8 cellular contexts compared by ENCODE assay signal in the genomic region with DNA sequence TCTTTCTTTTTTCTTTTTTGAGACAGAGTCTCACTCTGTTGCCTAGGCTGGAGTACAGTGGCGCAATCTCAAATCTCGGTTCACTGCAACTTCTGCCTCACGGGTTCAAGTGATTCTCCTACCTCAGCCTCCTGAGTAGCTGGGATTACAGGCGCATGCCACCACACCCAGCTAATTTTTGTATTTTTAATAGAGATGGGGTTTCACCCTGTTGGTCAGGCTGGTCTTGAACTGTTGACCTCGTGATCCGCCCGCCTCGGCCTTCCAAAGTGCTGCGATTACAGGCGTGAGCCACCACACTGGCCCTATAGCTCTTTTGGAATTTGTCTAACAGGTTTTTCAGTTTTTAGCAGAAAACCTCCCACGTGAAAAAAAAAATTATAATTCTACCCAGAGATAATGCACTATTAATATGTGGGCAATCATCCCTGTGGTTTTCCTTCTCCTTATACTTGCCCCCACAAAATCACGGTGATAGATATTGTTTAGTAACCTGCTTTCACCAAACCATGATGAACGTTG. TPM values are rescaled to one million over a fixed set of nuclear protein-coding genes. Genes with fewer than 3 reads are reported as not detected.
A peak's percentile ranks its signal among the peaks of the same experiment; 100 is the strongest.
DNase-seq lines count a peak whose midpoint lies in the region; ATAC-seq and TF ChIP-seq lines count a peak whose summit lies in the region.
"Not testable (repeated sequence)": the region's sequence is repeated elsewhere in the genome, so short reads cannot be mapped to it uniquely, and the experiment has no call there.

No MANE protein-coding gene starts in this region.

- H3K27me3 Mint-ChIP-seq in natural killer cell treated with Interleukin-12 subunit alpha and Interleukin-12 subunit beta and Interleukin-15 and Interleukin-18, amount 100 ng/mL, for 72 hours: not testable (repeated sequence)

- H3K9me3 ChIP-seq in RWPE2 (ENCODE audit: severe bottlenecking); breast epithelium; esophagus muscularis mucosa; left lung; skeletal muscle tissue (ENCODE audit: control insufficient read depth in 3 of 3, low read length in 3 of 3); upper lobe of right lung: not testable (repeated sequence)

- H3K36me3 ChIP-seq in RWPE2 (ENCODE audit: low read depth): peaks cover 61% of the 10 kb centered on the region
- H3K36me3 ChIP-seq in breast epithelium: not testable (repeated sequence)
- peaks cover 6 to 71% (median 43%) of the 10 kb centered on the region in 4 donors for H3K36me3 ChIP-seq in esophagus muscularis mucosa
- peaks cover 0 to 74% of the 10 kb centered on the region in 2 donors for H3K36me3 ChIP-seq in left lung
- H3K36me3 ChIP-seq in skeletal muscle tissue (ENCODE audit: control insufficient read depth in 3 of 3, insufficient read depth in 3 of 3, low read length in 3 of 3): peaks cover 7 to 23% (median 15%) of the 10 kb centered on the region in 3 donors
- peaks cover 51% of the 10 kb centered on the region for H3K36me3 ChIP-seq in upper lobe of right lung

- TF ChIP-seq EP300 in esophagus muscularis mucosa (IDR thresholded peaks at IDR 0.05): not testable (repeated sequence)

- ATAC-seq in RWPE2 (ENCODE audit: low read depth); natural killer cell treated with Interleukin-12 subunit alpha and Interleukin-12 subunit beta and Interleukin-15 and Interleukin-18, amount 100 ng/mL, for 72 hours; upper lobe of right lung: not testable (repeated sequence)
- ATAC-seq in left lung: peak; percentile 5

- peaks cover 15 to 42% of the 10 kb centered on the region in 2 donors for H3K4me1 Mint-ChIP-seq in natural killer cell treated with Interleukin-12 subunit alpha and Interleukin-12 subunit beta and Interleukin-15 and Interleukin-18, amount 100 ng/mL, for 72 hours (ENCODE audit: low read depth in 2 of 2)

- H3K9ac ChIP-seq in skeletal muscle tissue (ENCODE audit: low read depth in 1 of 3, low read length in 3 of 3): not testable (repeated sequence)

- H3K27ac ChIP-seq in C4-2B (peak overlapping the region; percentile 95), RWPE2 (ENCODE audit: poor library complexity, severe bottlenecking) (peak overlapping the region; percentile 96), breast epithelium (peak overlapping the region; percentile 56 to 82), esophagus muscularis mucosa (replicated peaks in 1 of 4) (peak overlapping the region; percentile 84 to 89 (median 88)), left lung (peak overlapping the region; percentile 70 to 74), skeletal muscle tissue (ENCODE audit: low read depth, low read length) (peak overlapping the region; percentile 58), upper lobe of right lung (peak overlapping the region; percentile 80)

- peak overlapping the region; percentile 8 to 74 for H3K27ac Mint-ChIP-seq in natural killer cell treated with Interleukin-12 subunit alpha and Interleukin-12 subunit beta and Interleukin-15 and Interleukin-18, amount 100 ng/mL, for 72 hours

- intact Hi-C loops in breast epithelium (cut with DNase I; ENCODE audit: low total_unique reads): loop anchor here (10.0 kb wide), 1 partner anchor 66 kb away; no protein-coding TSS in a partner anchor
- intact Hi-C loops in esophagus muscularis mucosa (cut with DNase I); left lung (cut with DNase I); upper lobe of right lung (cut with DNase I): not testable (repeated sequence)

- peaks cover 29% of the 10 kb centered on the region for H3K36me3 Mint-ChIP-seq in natural killer cell treated with Interleukin-12 subunit alpha and Interleukin-12 subunit beta and Interleukin-15 and Interleukin-18, amount 100 ng/mL, for 72 hours

- not testable (repeated sequence) for H3K4me3 ChIP-seq in RWPE2 (ENCODE audit: severe bottlenecking); breast epithelium; esophagus muscularis mucosa; left lung; skeletal muscle tissue (ENCODE audit: low read length in 3 of 3); upper lobe of right lung

- H3K27me3 ChIP-seq in RWPE2 (ENCODE audit: insufficient read depth, poor library complexity, severe bottlenecking); breast epithelium; esophagus muscularis mucosa; left lung; skeletal muscle tissue (ENCODE audit: control insufficient read depth in 3 of 3, insufficient read depth in 3 of 3, low read length in 3 of 3); upper lobe of right lung: not testable (repeated sequence)

- not testable (repeated sequence) for H3K4me3 Mint-ChIP-seq in natural killer cell treated with Interleukin-12 subunit alpha and Interleukin-12 subunit beta and Interleukin-15 and Interleukin-18, amount 100 ng/mL, for 72 hours

- not testable (repeated sequence) for TF ChIP-seq CTCF in C4-2B (conservative IDR thresholded peaks at IDR 0.05); RWPE2 (IDR thresholded peaks at IDR 0.05; ENCODE audit: poor library complexity, severe bottlenecking); breast epithelium (IDR thresholded peaks at IDR 0.05); esophagus muscularis mucosa (IDR thresholded peaks at IDR 0.05); left lung (IDR thresholded peaks at IDR 0.05); upper lobe of right lung (IDR thresholded peaks at IDR 0.05)

- WGBS in esophagus muscularis mucosa: 86% methylated on average over 13 of the region's 13 CpGs

- not testable (repeated sequence) for TF ChIP-seq POLR2A in breast epithelium (IDR thresholded peaks at IDR 0.05); esophagus muscularis mucosa (IDR thresholded peaks at IDR 0.05; ENCODE audit: low read depth)

- peak; percentile 11 for DNase-seq in RWPE2 (ENCODE audit: low spot score)
- not testable (repeated sequence) for DNase-seq in breast epithelium (ENCODE audit: low spot score in 2 of 2); esophagus muscularis mucosa (ENCODE audit: extremely low spot score); left lung; natural killer cell treated with Interleukin-12 subunit alpha and Interleukin-12 subunit beta and Interleukin-15 and Interleukin-18, amount 100 ng/mL, for 72 hours (ENCODE audit: low spot score); upper lobe of right lung

- H3K4me1 ChIP-seq in RWPE2 (ENCODE audit: insufficient read depth, poor library complexity, severe bottlenecking) (peaks cover 62% of the 10 kb centered on the region), esophagus muscularis mucosa (peaks cover 69 to 85% (median 80%) of the 10 kb centered on the region in 4 donors), left lung (peaks cover 18 to 48% of the 10 kb centered on the region in 2 donors), skeletal muscle tissue (ENCODE audit: control insufficient read depth in 3 of 3, insufficient read depth in 3 of 3, low read length in 3 of 3) (peaks cover 17 to 32% (median 30%) of the 10 kb centered on the region in 3 donors), upper lobe of right lung (peaks cover 28% of the 10 kb centered on the region)
- not testable (repeated sequence) for H3K4me1 ChIP-seq in breast epithelium

- not testable (repeated sequence) for H3K9me3 Mint-ChIP-seq in natural killer cell treated with Interleukin-12 subunit alpha and Interleukin-12 subunit beta and Interleukin-15 and Interleukin-18, amount 100 ng/mL, for 72 hours

RNA-seq across cellular contexts. Expression of a gene that starts 32.3 kb away (rescaled TPM):
- total RNA-seq in breast epithelium (10 to 100 TPM; 76.7 to 91.2 (median 80.3) TPM), esophagus muscularis mucosa (10 to 100 TPM; 49.8 to 82.3 (median 72.1) TPM), left lung (100 to 1,000 TPM; 214 to 231 TPM), skeletal muscle tissue (23.0 TPM), upper lobe of right lung (182 TPM)
- 100 to 1,000 TPM; 130 to 214 TPM for total RNA-seq in natural killer cell treated with Interleukin-12 subunit alpha and Interleukin-12 subunit beta and Interleukin-15 and Interleukin-18, amount 100 ng/mL, for 72 hours
